ENCODE assay signal across 31 cellular contexts in the genomic region with DNA sequence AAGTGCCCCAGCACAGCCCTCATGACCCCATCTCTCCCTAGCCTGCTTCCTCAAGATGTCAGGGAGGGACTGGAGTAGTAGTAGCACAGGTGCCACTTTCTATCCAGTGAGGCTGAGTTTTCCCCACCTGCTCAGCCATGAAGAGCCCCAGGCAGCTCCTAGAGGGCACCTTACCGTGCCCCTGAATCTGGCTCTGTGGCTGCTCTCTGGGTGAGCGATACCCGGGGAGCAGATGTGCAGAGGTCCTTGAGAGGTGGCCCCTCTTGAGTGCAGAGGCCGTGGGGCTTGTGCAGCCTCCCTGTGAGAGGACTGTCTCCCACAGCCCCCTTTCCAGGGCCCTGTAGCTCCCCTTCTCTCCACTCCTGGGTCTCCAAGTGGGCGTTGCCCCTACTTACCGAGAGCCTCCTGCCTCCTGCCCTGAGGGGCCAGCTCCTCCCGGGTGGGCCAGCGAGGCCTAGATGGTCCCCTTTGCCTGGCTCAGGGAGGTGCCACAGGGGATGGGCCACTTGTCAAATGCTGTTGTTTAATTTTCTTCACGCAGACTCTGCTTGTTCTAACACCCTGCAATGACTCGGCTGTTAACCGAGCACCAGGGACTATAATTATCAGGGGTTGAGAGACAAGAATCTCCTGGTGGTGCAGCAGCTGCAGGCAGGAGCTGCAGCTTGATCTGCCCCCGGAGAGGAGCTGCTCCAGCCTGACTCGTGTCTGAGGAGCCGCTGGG. TPM values are rescaled to one million over a fixed set of nuclear protein-coding genes. Genes with fewer than 3 reads are reported as not detected.
DNase-seq lines count a peak whose midpoint lies in the region; ATAC-seq, FAIRE-seq and TF ChIP-seq lines count a peak whose summit lies in the region.
"Had no signal": no experiment of that assay in that cellular context is flagged by ENCODE, and none has a peak within 500 bp of the region (broad histone marks: within the 10 kb centered on the region; RNA-seq: fewer than 3 reads in every experiment).

No MANE protein-coding gene starts in this region.

- no TSS peak for BruUV-seq in K562 (replicated peaks; lab: Mats Ljungman, UMichigan)

- peaks cover 0 to 5% of the 10 kb centered on the region in 2 experiments; a peak in 1 of 5 replicates for H3K27me3 ChIP-seq in K562 (ENCODE audit: control insufficient read depth in 2 of 2, insufficient read depth in 2 of 2, low read length in 2 of 2)
- H3K27me3 ChIP-seq: BLaER1 treated with 17β-estradiol and CSF1 and Interleukin-3, amounts not matched to agents 10 nM and 100 nM; body of pancreas; transverse colon had no signal

- H3K27ac ChIP-seq in HEK293 (ENCODE audit: extremely low read depth, low read depth, low read length) = no peak overlapping the region
- H3K27ac ChIP-seq in K562 (ENCODE audit: extremely low read depth, low read depth, low read length) = no peak overlapping the region
- H3K27ac ChIP-seq: BLaER1 treated with 17β-estradiol and CSF1 and Interleukin-3, amounts not matched to agents 10 nM and 100 nM; body of pancreas; left lung; parathyroid adenoma; transverse colon had no signal

- 25% methylated on average over 12 of the region's 14 CpGs for WGBS in K562 (ENCODE audit: insufficient coverage, low coverage, missing lambda C conversion rate)

- no peaks in the 10 kb centered on the region for H3K4me1 ChIP-seq in HEK293 (ENCODE audit: control insufficient read depth, insufficient read depth, low read length)
- peaks cover 4 to 29% of the 10 kb centered on the region in 2 experiments; a peak in 3 of 5 replicates for H3K4me1 ChIP-seq in K562 (replicated peaks in 1 of 2; ENCODE audit: control insufficient read depth in 2 of 2, insufficient read depth in 2 of 2, low read length in 2 of 2)
- H3K4me1 ChIP-seq: BLaER1 treated with 17β-estradiol and CSF1 and Interleukin-3, amounts not matched to agents 10 nM and 100 nM; body of pancreas; left lung; parathyroid adenoma; transverse colon had no signal

- peak; percentile 23 for FAIRE-seq in K562 (lab: Jason Lieb, UNC)
- FAIRE-seq: GM12891, islet of Langerhans had no signal

- H3K79me2 ChIP-seq in K562 (ENCODE audit: control insufficient read depth, insufficient read depth, low read length) = no peaks in the 10 kb centered on the region
- H3K79me2 ChIP-seq: parathyroid adenoma had no signal

- H3K9me1 ChIP-seq in K562 (ENCODE audit: control insufficient read depth, insufficient read depth, low read length) = no peaks in the 10 kb centered on the region

- no peak for TF ChIP-seq RAD21 in K562 (CRISPR knock-in tag; conservative IDR thresholded peaks at IDR 0.05 in 1 of 2, IDR thresholded peaks at IDR 0.05 in 1 of 2)

- DNase-seq in NCI-H1436 treated with DMSO at 0.1 percent for 48 hours (lab: John Stamatoyannopoulos, UW) = peak; percentile 47
- peak; percentile 30 to 43 (median 40) for DNase-seq in K562 (ENCODE audit: extremely low read depth in 1 of 4, low spot score in 3 of 4)
- DNase-seq in putamen (ENCODE audit: low spot score) = peak; percentile 11
- DNase-seq in NCI-H524 treated with DMSO at 0.1 percent for 48 hours (lab: John Stamatoyannopoulos, UW) = no peak
- no peak for DNase-seq in SIG-M5 treated with dmso at 0.1 percent for 504 hours (lab: John Stamatoyannopoulos, UW; ENCODE audit: unreplicated experiment)
- no peak for DNase-seq in NCI-H1105 (lab: John Stamatoyannopoulos, UW)
- DNase-seq: activated CD4-positive, alpha-beta memory T cell treated with anti-CD3 and anti-CD28 coated beads for 36 hours; activated CD8-positive, alpha-beta memory T cell treated with anti-CD3 and anti-CD28 coated beads, Interleukin-2, amount 50 U/mL, for 4 hours; activated naive CD4-positive, alpha-beta T cell treated with anti-CD3 and anti-CD28 coated beads for 36 hours; body of pancreas; dermis blood vessel endothelial cell; DMS53; glutamatergic neuron; mesenchymal stem cell; NCI-H1048; right cardiac atrium; Right ventricle myocardium superior; stimulated activated CD4-positive, alpha-beta T cell treated with anti-CD3 and anti-CD28 coated beads, Interleukin-15, amount 100 ng/mL, for 24 hours; T-helper 2 cell; transverse colon had no signal

- no peak for TF ChIP-seq EP300 in K562 (IDR thresholded peaks at IDR 0.05; ENCODE audit: low read length)

- no peak for TF ChIP-seq POLR2A in K562 (conservative IDR thresholded peaks at IDR 0.05)

- H4K20me1 ChIP-seq in K562 (replicated peaks; ENCODE audit: control insufficient read depth, insufficient read depth, low read length) = no peaks in the 10 kb centered on the region; the same call in 1 of the 2 replicates
- H4K20me1 ChIP-seq: BLaER1 treated with 17β-estradiol and CSF1 and Interleukin-3, amounts not matched to agents 10 nM and 100 nM had no signal

- intact Hi-C loops in K562 (cut with micrococcal nuclease) = no loop called here

- ATAC-seq in K562 = peak; percentile 54
- ATAC-seq: activated CD4-positive, CD25-positive, alpha-beta regulatory T cell treated with anti-CD3 and anti-CD28 coated beads, Interleukin-2, amount 50 U/mL, for 24 hours; body of pancreas; esophagus mucosa; left lung; Panc1; right cardiac atrium; stimulated activated memory B cell treated with anti-CD40 and anti-IgM and Interleukin-4, amounts not matched to agents 10 μg/mL and 1 μg/mL and 100 μg/mL, for 72 hours had no signal

- peak overlapping the region in 1 of 2 experiments; percentile 31; a peak in 2 of 4 replicates for H3K9ac ChIP-seq in K562 (ENCODE audit: insufficient read depth in 1 of 2, low read depth in 2 of 2, low read length in 2 of 2)
- H3K9ac ChIP-seq: BLaER1 treated with 17β-estradiol and CSF1 and Interleukin-3, amounts not matched to agents 10 nM and 100 nM; parathyroid adenoma had no signal

- 0 out of 2 replicates have a peak overlapping the region, but pooled peaks have one; percentile 32 for H2AFZ ChIP-seq in K562 (ENCODE audit: low read depth, low read length)
- H2AFZ ChIP-seq: parathyroid adenoma had no signal

- peak overlapping the region; percentile 11; the same call in 1 of the 2 replicates for H3K4me2 ChIP-seq in K562 (ENCODE audit: insufficient read depth, low read length)
- H3K4me2 ChIP-seq: BLaER1 treated with 17β-estradiol and CSF1 and Interleukin-3, amounts not matched to agents 10 nM and 100 nM had no signal

- no peak for TF ChIP-seq CTCF in HEK293 (tag by site-specific recombination; IDR thresholded peaks at IDR 0.05)
- TF ChIP-seq CTCF in K562 (IDR thresholded peaks at IDR 0.05 in 2 of 3, conservative IDR thresholded peaks at IDR 0.05 in 1 of 3; ENCODE audit: insufficient read depth in 2 of 3, low read depth in 1 of 3, low read length in 3 of 3) = no peak

- POLR2A ChIA-PET in HEK293 (lab: Yijun Ruan, JAX) = no interaction called here
- POLR2A ChIA-PET in K562 (lab: Yijun Ruan, JAX) = interaction anchor here (0.6 to 4.3 kb wide), 7 partner anchors 8 to 408 kb away, joined by 3 to 19 read pairs (median 3); no protein-coding TSS in a partner anchor

- H3K9me3 ChIP-seq in HEK293 (ENCODE audit: control insufficient read depth, insufficient read depth, low read depth, low read length) = no peaks in the 10 kb centered on the region
- no peaks in the 10 kb centered on the region for H3K9me3 ChIP-seq in K562 (replicated peaks; ENCODE audit: control insufficient read depth, insufficient read depth, low read depth, low read length)
- H3K9me3 ChIP-seq: BLaER1 treated with 17β-estradiol and CSF1 and Interleukin-3, amounts not matched to agents 10 nM and 100 nM; body of pancreas; left lung; transverse colon had no signal

- in situ Hi-C loops in K562 (cut with MboI) = no loop called here

- H3K36me3 ChIP-seq in HEK293 (ENCODE audit: control insufficient read depth in 2 of 2, insufficient read depth in 1 of 2, low read length in 2 of 2) (no peaks in the 10 kb centered on the region), K562 (ENCODE audit: control insufficient read depth, insufficient read depth, low read length) (no peaks in the 10 kb centered on the region)
- H3K36me3 ChIP-seq: BLaER1 treated with 17β-estradiol and CSF1 and Interleukin-3, amounts not matched to agents 10 nM and 100 nM; left lung; transverse colon had no signal

- CTCF ChIA-PET in HEK293 (lab: Yijun Ruan, JAX) (no interaction called here), K562 (lab: Yijun Ruan, JAX; ENCODE audit: low intra/inter-chr PET ratio) (no interaction called here)

- H3K4me3 ChIP-seq in HEK293 (ENCODE audit: low read depth, low read length) = no peak overlapping the region
- no peak overlapping the region for H3K4me3 ChIP-seq in K562
- H3K4me3 ChIP-seq: BLaER1 treated with 17β-estradiol and CSF1 and Interleukin-3, amounts not matched to agents 10 nM and 100 nM; body of pancreas; left lung; transverse colon had no signal

TF ChIP-seq in HEK293, 187 proteins besides CTCF, POLR2A, EP300 and RAD21 (continues in another document):
- TF ChIP-seq ZIC2 (tag by site-specific recombination; IDR thresholded peaks at IDR 0.05) (peak; percentile 69), ZNF501 (tag by site-specific recombination; IDR thresholded peaks at IDR 0.05) (no peak), GLI2 (tag by site-specific recombination; IDR thresholded peaks at IDR 0.05; ENCODE audit: borderline replicate concordance, low read depth) (no peak), SP7 (tag by site-specific recombination; IDR thresholded peaks at IDR 0.05) (peak; percentile 45)

TF ChIP-seq in K562, 482 proteins besides CTCF, POLR2A, EP300 and RAD21 (continues in another document):
- TF ChIP-seq ZNF175 (CRISPR knock-in tag; IDR thresholded peaks at IDR 0.05; ENCODE audit: low read depth) (no peak), NFE2 (IDR thresholded peaks at IDR 0.05; ENCODE audit: low read depth) (peak; percentile 70), NRF1 (conservative IDR thresholded peaks at IDR 0.05 in 1 of 2, IDR thresholded peaks at IDR 0.05 in 1 of 2) (peak; percentile 37 to 45)

RNA-seq across cellular contexts. Expression of a gene that starts 29.6 kb away (rescaled TPM):
- total RNA-seq in K562 (2011; cell fraction: chromatin; rRNA removed; ENCODE audit: low replicate concordance) = 10.2 and 35.6 TPM in 2 replicates
- 39.9 and 42.6 TPM in 2 replicates for total RNA-seq in K562 (2011; cell fraction: nucleolus; rRNA removed)
- total RNA-seq in K562 (2011; cell fraction: nucleoplasm; rRNA removed) = 19.5 and 26.3 TPM in 2 replicates
- 59.8 and 73.9 TPM in 2 replicates for total RNA-seq in K562 (2014; rRNA removed)
- total RNA-seq in K562 (2014; rRNA removed; fragmentation: Illumina TruSeq; extraction: Trizol) = 2.3 and 3.1 TPM in 2 replicates
- total RNA-seq in K562 (2015; rRNA removed; fragmentation: Illumina TruSeq; extraction: Trizol) = 24.9 and 25.3 TPM in 2 replicates
- total RNA-seq in K562 (2021) = 88.2 and 90.4 TPM in 2 replicates
- 30.8 and 50.1 TPM in 2 replicates for polyA plus RNA-seq in K562 (2011; rRNA removed)
- 91.0 and 189 TPM in 2 replicates for polyA plus RNA-seq in K562 (2011; cell fraction: cytosol; rRNA removed)
- 68.1 and 94.4 TPM in 2 replicates for polyA plus RNA-seq in K562 (2011; cell fraction: nucleus; rRNA removed)
- 34.0 and 38.0 TPM in 2 replicates for polyA plus RNA-seq in K562 (2012)
- 7.4 and 35.6 TPM in 2 replicates for polyA plus RNA-seq in K562 (2014; fragmentation: Illumina TruSeq; extraction: Trizol)
- under 1 TPM; 0.13 to 0.17 TPM for polyA plus RNA-seq in K562 (2014; fragmentation: Nextera tagmentation; extraction: Ambion mirVana)
- 58.7 and 64.6 TPM in 2 replicates for polyA plus RNA-seq in K562 (2014; rRNA removed)
- 12.0 and 21.7 TPM in 2 replicates for polyA minus RNA-seq in K562 (2011; rRNA and poly(A)+ RNA removed)
- polyA minus RNA-seq in K562 (2011; cell fraction: cytosol; rRNA and poly(A)+ RNA removed) = 56.3 and 80.4 TPM in 2 replicates
- 21.8 and 31.4 TPM in 2 replicates for polyA minus RNA-seq in K562 (2011; cell fraction: nucleus; rRNA and poly(A)+ RNA removed)
- total RNA-seq: body of pancreas, neural crest cell, Right ventricle myocardium superior had no signal

Comparison
In these comparisons a context has a peak if more than half of its experiments do, and no peak if none do; other contexts are left out.
1. DNase-seq: peak in NCI-H1436 treated with DMSO at 0.1 percent for 48 hours (single experiment), K562 (4 of 4) and putamen (single experiment); none in NCI-H524 treated with DMSO at 0.1 percent for 48 hours (single experiment), SIG-M5 treated with dmso at 0.1 percent for 504 hours (single experiment) and NCI-H1105 (single experiment).